ENCODE assay signal across 8 cellular contexts in the genomic region with DNA sequence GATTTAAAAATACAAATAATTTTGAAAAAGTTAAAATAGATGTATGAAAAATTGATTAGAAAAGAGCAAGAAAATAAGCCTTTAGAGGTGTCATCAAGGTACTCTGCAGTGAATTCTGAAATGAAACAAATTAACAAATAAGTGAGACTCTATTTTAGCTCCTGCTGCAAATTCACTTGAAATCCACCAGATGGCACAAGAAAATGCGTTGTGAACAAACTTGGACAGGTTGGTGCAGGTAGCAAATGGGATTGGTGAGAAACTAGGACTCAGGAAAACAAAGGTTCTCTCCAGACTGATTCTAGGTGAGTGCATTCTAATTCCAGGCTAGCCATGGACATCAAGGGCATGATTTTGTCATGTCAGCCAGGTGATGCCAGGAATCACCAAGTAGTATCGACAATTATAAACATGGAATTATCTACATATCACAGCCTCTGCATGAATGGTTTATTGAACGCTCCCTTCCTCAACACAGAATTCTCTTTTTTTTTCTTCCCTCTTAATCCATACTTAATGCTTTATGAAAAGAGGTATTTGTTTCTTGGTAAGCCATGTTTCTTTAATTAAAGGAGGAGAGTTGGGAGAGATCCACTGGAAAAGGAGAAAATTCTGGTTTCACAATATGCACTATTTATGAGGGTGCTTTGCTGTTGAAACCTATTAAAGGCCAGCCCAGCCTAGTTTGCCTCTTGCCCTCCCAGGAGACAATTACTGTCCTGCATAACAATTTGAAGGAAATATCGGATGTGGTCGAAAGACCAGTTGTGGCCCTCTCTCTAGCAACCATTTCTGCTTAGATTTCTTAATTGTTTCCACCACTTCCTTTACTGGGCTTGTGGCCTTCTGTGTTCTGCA.
DNase-seq lines count a peak whose midpoint lies in the region; ATAC-seq, FAIRE-seq and TF ChIP-seq lines count a peak whose summit lies in the region.

No MANE protein-coding gene starts in this region.

- H3K27ac ChIP-seq in tibial nerve, result no peak overlapping the region

- H3K4me1 Mint-ChIP-seq in activated B cell treated with CpG ODN at 0.5 μM for 24 hours, result peaks cover 27% of the 10 kb centered on the region

- peaks cover 4% of the 10 kb centered on the region for H3K27me3 Mint-ChIP-seq in activated B cell treated with CpG ODN at 0.5 μM for 24 hours

- intact Hi-C loops in activated B cell treated with CpG ODN at 0.5 μM for 24 hours (cut with micrococcal nuclease), result loop anchor here (1.0 to 5.0 kb wide), 11 partner anchors 35 to 666 kb away; no protein-coding TSS in a partner anchor

- TF ChIP-seq CTCF in activated B cell treated with CpG ODN at 0.5 μM for 24 hours (IDR thresholded peaks at IDR 0.05), result no peak
- peak in 3 of 5 experiments; percentile 31 to 40 (median 40) for TF ChIP-seq CTCF in tibial nerve (IDR thresholded peaks at IDR 0.05)

- CTCF ChIA-PET in activated B cell treated with CpG ODN at 0.5 μM for 24 hours (lab: Charles Lee), result interaction anchor here (0.6 to 3.0 kb wide), 25 partner anchors 9 to 1677 kb away, joined by 3 to 18 read pairs (median 5); partner anchors contain the start of gene EGR2

- no peaks in the 10 kb centered on the region for H3K27me3 ChIP-seq in tibial nerve

- H3K4me3 Mint-ChIP-seq in activated B cell treated with CpG ODN at 0.5 μM for 24 hours, result no peak overlapping the region

- FAIRE-seq in HTR-8/SVneo (lab: Jason Lieb, UNC), result no peak

- H3K36me3 ChIP-seq in tibial nerve, result no peaks in the 10 kb centered on the region

- no peak overlapping the region for H3K27ac Mint-ChIP-seq in activated B cell treated with CpG ODN at 0.5 μM for 24 hours

- 45 to 58% methylated on average over 5 of the region's 5 CpGs for WGBS in tibial nerve, 2 donors

- POLR2A ChIA-PET in activated B cell treated with CpG ODN at 0.5 μM for 24 hours (lab: Charles Lee), result interaction anchor here (0.6 to 0.9 kb wide), 2 partner anchors 118 to 125 kb away, joined by 3 read pairs; no protein-coding TSS in a partner anchor

- no peaks in the 10 kb centered on the region for H3K9me3 ChIP-seq in tibial nerve

- ATAC-seq in activated B cell treated with CpG ODN at 0.5 μM for 24 hours (ENCODE audit: low read depth) (peak; percentile 49), GM21381 (IDR thresholded peaks at IDR 0.05; ENCODE audit: unreplicated experiment) (no peak)

- TF ChIP-seq POLR2A in tibial nerve (IDR thresholded peaks at IDR 0.05), result no peak

- no peaks in the 10 kb centered on the region for H3K36me3 Mint-ChIP-seq in activated B cell treated with CpG ODN at 0.5 μM for 24 hours (ENCODE audit: low read depth)

- H3K9me3 Mint-ChIP-seq in activated B cell treated with CpG ODN at 0.5 μM for 24 hours, result no peaks in the 10 kb centered on the region

- H3K4me1 ChIP-seq in tibial nerve, result no peaks in the 10 kb centered on the region

- TF ChIP-seq EP300 in tibial nerve (IDR thresholded peaks at IDR 0.05), result no peak

- DNase-seq in GM03348 (ENCODE audit: low spot score), result peak; percentile 66
- peak; percentile 9 for DNase-seq in HTR-8/SVneo (ENCODE audit: insufficient read length, low spot score)
- no peak for DNase-seq in activated B cell treated with CpG ODN at 0.5 μM for 24 hours
- peak; percentile 38 for DNase-seq in iPS DF 19.7 (ENCODE audit: low read depth, low spot score)
- DNase-seq in tibial nerve (ENCODE audit: low spot score in 2 of 2), result no peak
- no peak for DNase-seq in 8988T
- no peak for DNase-seq in NCI-H187 (lab: John Stamatoyannopoulos, UW)

- H3K4me3 ChIP-seq in tibial nerve, result no peak overlapping the region

Comparison
In these comparisons a context has a peak if more than half of its experiments do, and no peak if none do; other contexts are left out.
1. DNase-seq: peak in GM03348 (single experiment), HTR-8/SVneo (single experiment) and iPS DF 19.7 (single experiment); none in activated B cell treated with CpG ODN at 0.5 μM for 24 hours (single experiment), tibial nerve (0 of 2), 8988T (single experiment) and NCI-H187 (0 of 2).